In genomic region chr5:1010641-1011046, GRCh38 we compare ENCODE assay signal across 1 cellular context.
TF ChIP-seq lines count a peak whose summit lies in the region.

No MANE protein-coding gene starts in this region.

TF ChIP-seq in IMR-90, 13 proteins besides CTCF, POLR2A, EP300 and RAD21:
- no peak for TF ChIP-seq RCOR1 (IDR thresholded peaks at IDR 0.05; ENCODE audit: insufficient replicate concordance, low read length)
- no peak for TF ChIP-seq MAFK (IDR thresholded peaks at IDR 0.05; ENCODE audit: low read depth, low read length)
- no peak for TF ChIP-seq NFE2L2 (IDR thresholded peaks at IDR 0.05; ENCODE audit: low read depth, low read length)
- TF ChIP-seq FOS (IDR thresholded peaks at IDR 0.05; ENCODE audit: low read depth, low read length), result no peak
- TF ChIP-seq, protein P1, sequence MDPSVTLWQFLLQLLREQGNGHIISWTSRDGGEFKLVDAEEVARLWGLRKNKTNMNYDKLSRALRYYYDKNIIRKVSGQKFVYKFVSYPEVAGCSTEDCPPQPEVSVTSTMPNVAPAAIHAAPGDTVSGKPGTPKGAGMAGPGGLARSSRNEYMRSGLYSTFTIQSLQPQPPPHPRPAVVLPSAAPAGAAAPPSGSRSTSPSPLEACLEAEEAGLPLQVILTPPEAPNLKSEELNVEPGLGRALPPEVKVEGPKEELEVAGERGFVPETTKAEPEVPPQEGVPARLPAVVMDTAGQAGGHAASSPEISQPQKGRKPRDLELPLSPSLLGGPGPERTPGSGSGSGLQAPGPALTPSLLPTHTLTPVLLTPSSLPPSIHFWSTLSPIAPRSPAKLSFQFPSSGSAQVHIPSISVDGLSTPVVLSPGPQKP (IDR thresholded peaks at IDR 0.05; ENCODE audit: borderline replicate concordance, low read depth, low read length), result no peak
- no peak for TF ChIP-seq CEBPB (IDR thresholded peaks at IDR 0.05; ENCODE audit: low read depth, low read length)
- TF ChIP-seq, protein P2, sequence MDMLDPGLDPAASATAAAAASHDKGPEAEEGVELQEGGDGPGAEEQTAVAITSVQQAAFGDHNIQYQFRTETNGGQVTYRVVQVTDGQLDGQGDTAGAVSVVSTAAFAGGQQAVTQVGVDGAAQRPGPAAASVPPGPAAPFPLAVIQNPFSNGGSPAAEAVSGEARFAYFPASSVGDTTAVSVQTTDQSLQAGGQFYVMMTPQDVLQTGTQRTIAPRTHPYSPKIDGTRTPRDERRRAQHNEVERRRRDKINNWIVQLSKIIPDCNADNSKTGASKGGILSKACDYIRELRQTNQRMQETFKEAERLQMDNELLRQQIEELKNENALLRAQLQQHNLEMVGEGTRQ (IDR thresholded peaks at IDR 0.05; ENCODE audit: low read depth, low read length), result no peak
- no peak for TF ChIP-seq RFX5 (IDR thresholded peaks at IDR 0.05; ENCODE audit: low read depth, low read length)
- TF ChIP-seq MXI1 (IDR thresholded peaks at IDR 0.05; ENCODE audit: borderline replicate concordance, low read depth, low read length), result no peak
- TF ChIP-seq CHD1 (IDR thresholded peaks at IDR 0.05; ENCODE audit: low read depth, low read length), result no peak
- TF ChIP-seq BHLHE40 (IDR thresholded peaks at IDR 0.05; ENCODE audit: low read depth, low read length), result no peak
- no peak for TF ChIP-seq MAZ (IDR thresholded peaks at IDR 0.05; ENCODE audit: borderline replicate concordance, low read depth, low read length)
